29 cellular contexts compared by ENCODE assay signal in genomic region chr13:105863300-105863699, GRCh38.
"Had no signal": no experiment of that assay in that cellular context is flagged by ENCODE, and none has a peak within 500 bp of the region (broad histone marks: within the 10 kb centered on the region; RNA-seq: fewer than 3 reads in every experiment).

No MANE protein-coding gene starts in this region.

- H3K27ac Mint-ChIP-seq: stimulated activated effector memory CD8-positive, alpha-beta T cell treated with anti-CD3 and anti-CD28 coated beads, Interleukin-12 subunit alpha, Interleukin-12 subunit beta, amount 100 ng/mL, for 72 hours; stimulated activated memory B cell treated with anti-CD40 and anti-IgM and Interleukin-4, amounts not matched to agents 10 μg/mL and 1 μg/mL and 100 μg/mL, for 72 hours; stimulated activated naive B cell treated with anti-CD40 and anti-IgM and Interleukin-4, amounts not matched to agents 10 μg/mL and 1 μg/mL and 100 μg/mL, for 72 hours; stimulated activated naive CD8-positive, alpha-beta T cell treated with anti-CD3 and anti-CD28 coated beads, Interleukin-15, amount 100 ng/mL, for 72 hours; stimulated activated naive CD8-positive, alpha-beta T cell treated with anti-CD3 and anti-CD28 coated beads, Interleukin-15, Interleukin-2, amounts not matched to agents 100 ng/mL and 50 ng/mL, for 24 hours; type B pancreatic cell had no signal

- FAIRE-seq: urothelium cell line had no signal

- H3K27me3 ChIP-seq: stomach, suprapubic skin, testis, thyroid gland, tibial artery, tibial nerve, transverse colon, upper lobe of left lung, upper lobe of right lung, uterus, vagina had no signal

- H3K36me3 ChIP-seq: stomach, suprapubic skin, thoracic aorta, thyroid gland, tibial artery, tibial nerve, transverse colon, upper lobe of left lung, upper lobe of right lung, uterus, vagina had no signal

- H3K27ac ChIP-seq: stomach, suprapubic skin, testis, thoracic aorta, thyroid gland, tibial artery, tibial nerve, transverse colon, upper lobe of left lung, upper lobe of right lung, uterus, vagina had no signal

- H3K27me3 Mint-ChIP-seq: stimulated activated memory B cell treated with anti-CD40 and anti-IgM and Interleukin-4, amounts not matched to agents 10 μg/mL and 1 μg/mL and 100 μg/mL, for 72 hours; stimulated activated naive B cell treated with anti-CD40 and anti-IgM and Interleukin-4, amounts not matched to agents 10 μg/mL and 1 μg/mL and 100 μg/mL, for 72 hours; stimulated activated naive CD8-positive, alpha-beta T cell treated with anti-CD3 and anti-CD28 coated beads, Interleukin-15, amount 100 ng/mL, for 72 hours; stimulated activated naive CD8-positive, alpha-beta T cell treated with anti-CD3 and anti-CD28 coated beads, Interleukin-15, Interleukin-2, amounts not matched to agents 100 ng/mL and 50 ng/mL, for 24 hours; type B pancreatic cell had no signal

- H3K9me3 Mint-ChIP-seq: stimulated activated effector memory CD8-positive, alpha-beta T cell treated with anti-CD3 and anti-CD28 coated beads, Interleukin-12 subunit alpha, Interleukin-12 subunit beta, amount 100 ng/mL, for 72 hours; stimulated activated memory B cell treated with anti-CD40 and anti-IgM and Interleukin-4, amounts not matched to agents 10 μg/mL and 1 μg/mL and 100 μg/mL, for 72 hours; stimulated activated naive CD8-positive, alpha-beta T cell treated with anti-CD3 and anti-CD28 coated beads, Interleukin-15, amount 100 ng/mL, for 72 hours; type B pancreatic cell had no signal

- DNase-seq: stimulated activated CD4-positive, alpha-beta T cell treated with anti-CD3 and anti-CD28 coated beads, Interleukin-2, amount 100 ng/mL, for 48 hours; stimulated activated CD4-positive, alpha-beta T cell treated with anti-CD3 and anti-CD28 coated beads, Interleukin-4, amount 100 ng/mL, for 1 hour; stimulated activated CD4-positive, alpha-beta T cell treated with anti-CD3 and anti-CD28 coated beads, Interleukin-4, amount 100 ng/mL, for 24 hours; stimulated activated CD4-positive, alpha-beta T cell treated with anti-CD3 and anti-CD28 coated beads, Interleukin-4, amount 100 ng/mL, for 4 hours; stimulated activated CD8-positive, alpha-beta memory T cell treated with anti-CD3 and anti-CD28 coated beads, Interleukin-4, amount 100 ng/mL, for 48 hours; stimulated activated naive B cell treated with anti-CD40 and anti-IgM and Interleukin-4, amounts not matched to agents 10 μg/mL and 1 μg/mL and 100 μg/mL, for 72 hours; stimulated activated naive CD4-positive, alpha-beta T cell; stimulated activated naive CD4-positive, alpha-beta T cell treated with Interleukin-2 at 50 U/mL for 16 hours; stimulated activated naive CD8-positive, alpha-beta T cell treated with anti-CD3 and anti-CD28 coated beads, Interleukin-15, amount 100 ng/mL, for 72 hours; stimulated activated naive CD8-positive, alpha-beta T cell treated with anti-CD3 and anti-CD28 coated beads, Interleukin-15, Interleukin-2, amounts not matched to agents 100 U/mL and 50 U/mL, for 24 hours; stomach; substantia nigra; testis; thyroid gland; tibial artery; transverse colon; trophoblast cell; upper lobe of left lung; upper lobe of right lung; uterus had no signal

- ATAC-seq: stimulated activated effector memory CD8-positive, alpha-beta T cell treated with anti-CD3 and anti-CD28 coated beads, Interleukin-12 subunit alpha, Interleukin-12 subunit beta, amount 100 ng/mL, for 72 hours; stimulated activated memory B cell treated with anti-CD40 and anti-IgM and Interleukin-4, amounts not matched to agents 10 μg/mL and 1 μg/mL and 100 μg/mL, for 72 hours; stimulated activated naive B cell treated with anti-CD40 and anti-IgM and Interleukin-4, amounts not matched to agents 10 μg/mL and 1 μg/mL and 100 μg/mL, for 72 hours; stimulated activated naive CD8-positive, alpha-beta T cell treated with anti-CD3 and anti-CD28 coated beads, Interleukin-15, amount 100 ng/mL, for 72 hours; stimulated activated naive CD8-positive, alpha-beta T cell treated with anti-CD3 and anti-CD28 coated beads, Interleukin-15, Interleukin-2, amounts not matched to agents 100 U/mL and 50 U/mL, for 24 hours; upper lobe of right lung had no signal

- H3K4me1 Mint-ChIP-seq: stimulated activated effector memory CD8-positive, alpha-beta T cell treated with anti-CD3 and anti-CD28 coated beads, Interleukin-12 subunit alpha, Interleukin-12 subunit beta, amount 100 ng/mL, for 72 hours; stimulated activated memory B cell treated with anti-CD40 and anti-IgM and Interleukin-4, amounts not matched to agents 10 μg/mL and 1 μg/mL and 100 μg/mL, for 72 hours; stimulated activated naive B cell treated with anti-CD40 and anti-IgM and Interleukin-4, amounts not matched to agents 10 μg/mL and 1 μg/mL and 100 μg/mL, for 72 hours; stimulated activated naive CD8-positive, alpha-beta T cell treated with anti-CD3 and anti-CD28 coated beads, Interleukin-15, amount 100 ng/mL, for 72 hours had no signal

- H3K4me3 ChIP-seq: stomach, suprapubic skin, testis, thoracic aorta, thyroid gland, tibial artery, tibial nerve, transverse colon, upper lobe of left lung, upper lobe of right lung, uterus, vagina had no signal

- H3K36me3 Mint-ChIP-seq: stimulated activated effector memory CD8-positive, alpha-beta T cell treated with anti-CD3 and anti-CD28 coated beads, Interleukin-12 subunit alpha, Interleukin-12 subunit beta, amount 100 ng/mL, for 72 hours; stimulated activated memory B cell treated with anti-CD40 and anti-IgM and Interleukin-4, amounts not matched to agents 10 μg/mL and 1 μg/mL and 100 μg/mL, for 72 hours; stimulated activated naive B cell treated with anti-CD40 and anti-IgM and Interleukin-4, amounts not matched to agents 10 μg/mL and 1 μg/mL and 100 μg/mL, for 72 hours; type B pancreatic cell had no signal

- H3K4me3 Mint-ChIP-seq: stimulated activated effector memory CD8-positive, alpha-beta T cell treated with anti-CD3 and anti-CD28 coated beads, Interleukin-12 subunit alpha, Interleukin-12 subunit beta, amount 100 ng/mL, for 72 hours; stimulated activated memory B cell treated with anti-CD40 and anti-IgM and Interleukin-4, amounts not matched to agents 10 μg/mL and 1 μg/mL and 100 μg/mL, for 72 hours; stimulated activated naive B cell treated with anti-CD40 and anti-IgM and Interleukin-4, amounts not matched to agents 10 μg/mL and 1 μg/mL and 100 μg/mL, for 72 hours; stimulated activated naive CD8-positive, alpha-beta T cell treated with anti-CD3 and anti-CD28 coated beads, Interleukin-15, amount 100 ng/mL, for 72 hours; stimulated activated naive CD8-positive, alpha-beta T cell treated with anti-CD3 and anti-CD28 coated beads, Interleukin-15, Interleukin-2, amounts not matched to agents 100 ng/mL and 50 ng/mL, for 24 hours; type B pancreatic cell had no signal

- H3K9me3 ChIP-seq: stomach, suprapubic skin, testis, thoracic aorta, thyroid gland, tibial nerve, transverse colon, upper lobe of left lung, upper lobe of right lung, uterus, vagina had no signal
